21 cellular contexts compared by ENCODE assay signal in the genomic region with DNA sequence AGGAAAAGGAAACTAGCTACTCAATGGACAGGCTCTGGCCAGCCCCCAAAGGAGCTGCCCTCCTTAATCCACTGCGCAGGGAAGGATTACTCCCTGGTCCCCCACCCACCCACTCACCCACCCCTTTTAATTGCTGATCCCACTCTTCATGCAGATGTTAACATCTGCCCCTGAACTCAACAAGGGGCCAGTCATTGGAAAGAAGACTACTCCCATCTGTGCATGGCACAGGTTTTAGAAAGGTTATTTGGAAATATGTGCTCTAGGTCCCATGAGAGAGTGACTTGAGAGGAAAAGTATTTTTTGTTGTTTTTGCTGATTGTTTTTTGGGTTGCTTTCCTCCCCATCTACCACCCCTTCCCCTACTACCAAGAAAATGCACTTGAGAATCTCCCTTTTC.
DNase-seq lines count a peak whose midpoint lies in the region; ATAC-seq and TF ChIP-seq lines count a peak whose summit lies in the region.
"Had no signal": no experiment of that assay in that cellular context is flagged by ENCODE, and none has a peak within 500 bp of the region (broad histone marks: within the 10 kb centered on the region; RNA-seq: fewer than 3 reads in every experiment).

No MANE protein-coding gene starts in this region.

- no peak for TF ChIP-seq CTCF in coronary artery (IDR thresholded peaks at IDR 0.05)
- no peak for TF ChIP-seq CTCF in tibial artery (IDR thresholded peaks at IDR 0.05)

- no peaks in the 10 kb centered on the region for H3K36me3 Mint-ChIP-seq in activated T-helper 2 cell treated with anti-CD3 and anti-CD28 coated beads, Interferon-gamma antibody, Interleukin-2, Interleukin-4, amounts not matched to agents 10 μg/mL and 5 μg/mL and 100 μg/mL, durations not matched to agents 14 hours and 24 hours and 36 hours (ENCODE audit: low read depth)
- H3K36me3 Mint-ChIP-seq: CD4-positive, CD25-positive, alpha-beta regulatory T cell; CD8-positive, alpha-beta T cell had no signal

- H3K9me3 ChIP-seq in right cardiac atrium (ENCODE audit: control insufficient read depth, low read length) (no peaks in the 10 kb centered on the region), tibial artery (peaks cover 0 to 10% (median 0%) of the 10 kb centered on the region in 3 donors)
- H3K9me3 ChIP-seq: A549, BLaER1, Caco-2 had no signal

- peaks cover 3% of the 10 kb centered on the region for H3K4me1 ChIP-seq in right cardiac atrium (ENCODE audit: control insufficient read depth, insufficient read depth, low read length)
- H3K4me1 ChIP-seq in tibial artery, result peaks cover 0 to 58% (median 32%) of the 10 kb centered on the region in 4 donors
- H3K4me1 ChIP-seq: A549, BLaER1 had no signal

- peak; percentile 21 for ATAC-seq in left ventricle myocardium superior
- no peak for ATAC-seq in right cardiac atrium
- ATAC-seq: A549; CD8-positive, alpha-beta T cell; GM12878; HCT116 had no signal

- H3K4me3 Mint-ChIP-seq in activated T-helper 2 cell treated with anti-CD3 and anti-CD28 coated beads, Interferon-gamma antibody, Interleukin-2, Interleukin-4, amounts not matched to agents 10 μg/mL and 5 μg/mL and 100 μg/mL, durations not matched to agents 14 hours and 24 hours and 36 hours (ENCODE audit: low read depth), result no peak overlapping the region
- H3K4me3 Mint-ChIP-seq: CD4-positive, CD25-positive, alpha-beta regulatory T cell; CD8-positive, alpha-beta T cell; H9 had no signal

- intact Hi-C loops in left ventricle myocardium superior (cut with micrococcal nuclease) (no loop called here), right cardiac atrium (cut with DNase I) (no loop called here), tibial artery (cut with DNase I; ENCODE audit: low total_unique reads) (no loop called here)
- intact Hi-C loops in activated T-helper 2 cell treated with anti-CD3 and anti-CD28 coated beads, Interferon-gamma antibody, Interleukin-2, Interleukin-4, amounts not matched to agents 10 μg/mL and 5 μg/mL and 100 μg/mL, durations not matched to agents 14 hours and 24 hours and 36 hours (cut with micrococcal nuclease), result no loop called here

- H3K4me1 Mint-ChIP-seq in activated T-helper 2 cell treated with anti-CD3 and anti-CD28 coated beads, Interferon-gamma antibody, Interleukin-2, Interleukin-4, amounts not matched to agents 10 μg/mL and 5 μg/mL and 100 μg/mL, durations not matched to agents 14 hours and 24 hours and 36 hours (ENCODE audit: low read depth), result no peaks in the 10 kb centered on the region

- peaks cover 9% of the 10 kb centered on the region for H3K9me3 Mint-ChIP-seq in activated T-helper 2 cell treated with anti-CD3 and anti-CD28 coated beads, Interferon-gamma antibody, Interleukin-2, Interleukin-4, amounts not matched to agents 10 μg/mL and 5 μg/mL and 100 μg/mL, durations not matched to agents 14 hours and 24 hours and 36 hours

- H3K4me3 ChIP-seq in right cardiac atrium (ENCODE audit: low read length) (no peak overlapping the region), coronary artery (no peak overlapping the region), tibial artery (no peak overlapping the region)
- H3K4me3 ChIP-seq: A549, BLaER1, GM12878, GM23248 had no signal

- H3K27me3 ChIP-seq in right cardiac atrium (ENCODE audit: control insufficient read depth, insufficient read depth) (no peaks in the 10 kb centered on the region), tibial artery (no peaks in the 10 kb centered on the region)
- H3K27me3 ChIP-seq: BLaER1 had no signal

- no peaks in the 10 kb centered on the region for H3K36me3 ChIP-seq in tibial artery
- H3K36me3 ChIP-seq: BLaER1 had no signal

- WGBS in right cardiac atrium, result 42% methylated on average over 1 of the region's 1 CpG

- H3K27me3 Mint-ChIP-seq in activated T-helper 2 cell treated with anti-CD3 and anti-CD28 coated beads, Interferon-gamma antibody, Interleukin-2, Interleukin-4, amounts not matched to agents 10 μg/mL and 5 μg/mL and 100 μg/mL, durations not matched to agents 14 hours and 24 hours and 36 hours (ENCODE audit: low read depth), result peaks cover 13% of the 10 kb centered on the region

- no peak overlapping the region for H3K27ac ChIP-seq in right cardiac atrium (ENCODE audit: low read length)
- peak overlapping the region; percentile 63 to 75 for H3K27ac ChIP-seq in coronary artery
- H3K27ac ChIP-seq in tibial artery, result peak overlapping the region; percentile 70 to 72
- H3K27ac ChIP-seq: A549, BLaER1, C4-2B, GM23248 had no signal

- no peak for DNase-seq in left ventricle myocardium superior
- DNase-seq in right cardiac atrium, result no peak
- DNase-seq in coronary artery (ENCODE audit: low spot score), result no peak
- no peak for DNase-seq in tibial artery
- DNase-seq in DMS79 treated with DMSO at 0.1 percent for 48 hours (lab: John Stamatoyannopoulos, UW), result no peak
- no peak for DNase-seq in activated CD8-positive, alpha-beta memory T cell treated with anti-CD3 and anti-CD28 coated beads, Interleukin-2, amount 50 U/mL, for 48 hours
- no peak for DNase-seq in activated T-helper 2 cell treated with anti-CD3 and anti-CD28 coated beads, Interferon-gamma antibody, Interleukin-2, Interleukin-4, amounts not matched to agents 10 μg/mL and 5 μg/mL and 100 μg/mL, durations not matched to agents 14 hours and 24 hours and 36 hours (ENCODE audit: low spot score)
- DNase-seq: 8988T; Caco-2; CD4-positive, CD25-positive, alpha-beta regulatory T cell; CD8-positive, alpha-beta T cell; DMS153; EL; GDM1; GM23248; H9 had no signal

- H3K27ac Mint-ChIP-seq in activated T-helper 2 cell treated with anti-CD3 and anti-CD28 coated beads, Interferon-gamma antibody, Interleukin-2, Interleukin-4, amounts not matched to agents 10 μg/mL and 5 μg/mL and 100 μg/mL, durations not matched to agents 14 hours and 24 hours and 36 hours, result no peak overlapping the region
- H3K27ac Mint-ChIP-seq: CD4-positive, CD25-positive, alpha-beta regulatory T cell; CD8-positive, alpha-beta T cell; H9 had no signal
